9 cellular contexts compared by ENCODE assay signal in the genomic region with DNA sequence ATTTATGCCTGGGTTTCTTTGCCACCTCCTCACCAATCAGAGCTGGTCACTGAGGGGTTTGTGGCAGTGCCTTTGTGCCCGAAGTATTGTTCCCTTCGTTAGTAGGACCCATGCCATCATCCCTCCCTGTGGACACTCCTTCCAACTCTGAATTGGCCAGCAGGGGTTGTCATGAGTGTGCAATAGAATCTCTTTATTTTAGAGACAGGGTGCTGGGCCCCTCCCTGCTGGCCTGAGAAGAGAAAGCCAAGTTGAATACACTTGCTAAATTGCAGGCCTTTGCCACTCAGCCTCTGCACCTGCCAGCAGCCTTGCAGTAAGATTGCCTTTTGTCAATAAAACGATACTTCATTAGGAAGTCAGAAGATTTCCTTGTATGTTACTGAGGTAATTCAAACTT. TPM values are rescaled to one million over a fixed set of nuclear protein-coding genes. Genes with fewer than 3 reads are reported as not detected.
DNase-seq lines count a peak whose midpoint lies in the region; ATAC-seq and TF ChIP-seq lines count a peak whose summit lies in the region.
"Had no signal": no experiment of that assay in that cellular context is flagged by ENCODE, and none has a peak within 500 bp of the region (broad histone marks: within the 10 kb centered on the region; RNA-seq: fewer than 3 reads in every experiment).

No MANE protein-coding gene starts in this region.

- H3K27me3 Mint-ChIP-seq in CD14-positive monocyte (ENCODE audit: low read depth in 3 of 3): no peaks in the 10 kb centered on the region

- no peaks in the 10 kb centered on the region for H3F3A ChIP-seq in MM.1S (ENCODE audit: insufficient read depth, low read length)

- no peak overlapping the region for H3K14ac ChIP-seq in mesenchymal stem cell (ENCODE audit: low read length in 2 of 2)

- no peak overlapping the region for H3K27ac Mint-ChIP-seq in CD14-positive monocyte

- no peak overlapping the region for H2BK5ac ChIP-seq in mesenchymal stem cell (ENCODE audit: low read depth, low read length, poor library complexity, severe bottlenecking)

- ATAC-seq in GM18907 (IDR thresholded peaks at IDR 0.05; ENCODE audit: unreplicated experiment) (no peak), HG03354 (IDR thresholded peaks at IDR 0.05; ENCODE audit: poor library complexity, severe bottlenecking, unreplicated experiment) (no peak)

- H2BK120ac ChIP-seq in mesenchymal stem cell (ENCODE audit: low read depth, low read length): no peak overlapping the region

- no peaks in the 10 kb centered on the region for H3K4me1 ChIP-seq in BE2C
- no peaks in the 10 kb centered on the region for H3K4me1 ChIP-seq in MM.1S (ENCODE audit: low read length)
- peaks cover 1% of the 10 kb centered on the region for H3K4me1 ChIP-seq in mesenchymal stem cell (ENCODE audit: control insufficient read depth, insufficient read depth, low read depth, low read length)

- H2AFZ ChIP-seq in MM.1S (ENCODE audit: low read length): no peak overlapping the region
- H2AFZ ChIP-seq in mesenchymal stem cell (ENCODE audit: low read depth, low read length): no peak overlapping the region

- no peak overlapping the region for H3K4me3 ChIP-seq in BE2C (ENCODE audit: low read depth, low read length)
- no peak overlapping the region for H3K4me3 ChIP-seq in MM.1S (ENCODE audit: low read length)
- no peak overlapping the region for H3K4me3 ChIP-seq in brain microvascular endothelial cell (ENCODE audit: low read depth, low read length)
- H3K4me3 ChIP-seq in mesenchymal stem cell (ENCODE audit: insufficient read depth in 1 of 2, low read depth in 1 of 2, low read length in 2 of 2): no peak overlapping the region

- H3K27ac ChIP-seq in MM.1S (ENCODE audit: low read length): no peak overlapping the region
- no peak overlapping the region for H3K27ac ChIP-seq in brain microvascular endothelial cell
- no peak overlapping the region for H3K27ac ChIP-seq in mesenchymal stem cell (ENCODE audit: low read length, poor library complexity, severe bottlenecking)

- H3K36me3 ChIP-seq in BE2C: peaks cover 11% of the 10 kb centered on the region; the same call in 1 of the 2 replicates
- H3K36me3 ChIP-seq in MM.1S (replicated peaks; ENCODE audit: insufficient read depth, low read length): no peaks in the 10 kb centered on the region
- H3K36me3 ChIP-seq in brain microvascular endothelial cell (replicated peaks): peaks cover 13% of the 10 kb centered on the region
- H3K36me3 ChIP-seq in mesenchymal stem cell (ENCODE audit: control insufficient read depth in 1 of 2, insufficient read depth in 2 of 2, low read depth in 1 of 2, low read length in 2 of 2): peaks cover 25 to 59% of the 10 kb centered on the region in 2 experiments

- 90% methylated on average over 2 of the region's 3 CpGs for WGBS in mesenchymal stem cell

- no peaks in the 10 kb centered on the region for H3K9me3 ChIP-seq in BE2C
- H3K9me3 ChIP-seq in MM.1S (replicated peaks; ENCODE audit: insufficient read depth, low read length): no peaks in the 10 kb centered on the region
- H3K9me3 ChIP-seq in mesenchymal stem cell (ENCODE audit: control insufficient read depth, low read length): no peaks in the 10 kb centered on the region

- no peak overlapping the region for H3K23ac ChIP-seq in mesenchymal stem cell (ENCODE audit: low read length in 2 of 2)

- no peak overlapping the region for H3K18ac ChIP-seq in mesenchymal stem cell (ENCODE audit: low read depth in 1 of 2, low read length in 2 of 2)

- no peak overlapping the region for H2BK12ac ChIP-seq in mesenchymal stem cell (ENCODE audit: low read length in 2 of 2)

- in situ Hi-C loops in brain microvascular endothelial cell (cut with HindIII; ENCODE audit: low pct_ligation_motif_present, low sequenced_read_pairs): no loop called here

- H3K79me1 ChIP-seq in mesenchymal stem cell (replicated peaks; ENCODE audit: low read length, poor library complexity, severe bottlenecking): no peaks in the 10 kb centered on the region

- H3K9ac ChIP-seq in MM.1S (ENCODE audit: low read length) (no peak overlapping the region), mesenchymal stem cell (ENCODE audit: low read length) (no peak overlapping the region)

- DNase-seq in BE2C (no peak), MM.1S (peak; percentile 18), brain microvascular endothelial cell (no peak), mesenchymal stem cell (no peak), CD14-positive monocyte (ENCODE audit: low spot score) (no peak), NCI-H1694 treated with DMSO at 0.1 percent for 48 hours (lab: John Stamatoyannopoulos, UW) (no peak)
- DNase-seq: NCI-H1694 had no signal

- H2AK5ac ChIP-seq in mesenchymal stem cell (ENCODE audit: low read length, severe bottlenecking): peak overlapping the region; percentile 72

- H4K91ac ChIP-seq in mesenchymal stem cell (ENCODE audit: low read length): peak overlapping the region; percentile 13

- H3K27me3 ChIP-seq in BE2C (no peaks in the 10 kb centered on the region), MM.1S (replicated peaks; ENCODE audit: insufficient read depth, low read length) (no peaks in the 10 kb centered on the region), brain microvascular endothelial cell (replicated peaks) (no peaks in the 10 kb centered on the region), mesenchymal stem cell (ENCODE audit: control insufficient read depth in 1 of 2, insufficient read depth in 1 of 2, low read length in 2 of 2) (no peaks in the 10 kb centered on the region)

- no peaks in the 10 kb centered on the region for H3K9me3 Mint-ChIP-seq in CD14-positive monocyte

- H3K4me3 Mint-ChIP-seq in CD14-positive monocyte: no peak overlapping the region

- no peaks in the 10 kb centered on the region for H3K4me1 Mint-ChIP-seq in CD14-positive monocyte

- H3K4ac ChIP-seq in mesenchymal stem cell (ENCODE audit: low read depth in 1 of 2, low read length in 2 of 2): no peak overlapping the region

- peaks cover 74 to 84% of the 10 kb centered on the region in 2 donors for H3K36me3 Mint-ChIP-seq in CD14-positive monocyte

- H3K9me2 ChIP-seq in MM.1S (replicated peaks; ENCODE audit: insufficient read depth, low read length): no peaks in the 10 kb centered on the region

- H3K79me2 ChIP-seq in MM.1S (ENCODE audit: low read length): no peaks in the 10 kb centered on the region

- H4K8ac ChIP-seq in mesenchymal stem cell (ENCODE audit: low read length): no peak overlapping the region

- peak; percentile 29; the same call in 1 of the 2 replicates for TF ChIP-seq CTCF in BE2C (IDR thresholded peaks at IDR 0.05; ENCODE audit: low read depth, low read length)
- peak; percentile 12 for TF ChIP-seq CTCF in MM.1S (IDR thresholded peaks at IDR 0.05; ENCODE audit: low read length)
- TF ChIP-seq CTCF in brain microvascular endothelial cell (IDR thresholded peaks at IDR 0.05; ENCODE audit: low read depth, low read length, missing control alignments): peak; percentile 53
- no peak for TF ChIP-seq CTCF in CD14-positive monocyte (IDR thresholded peaks at IDR 0.05)

- H2BK15ac ChIP-seq in mesenchymal stem cell (ENCODE audit: low read depth, poor library complexity, severe bottlenecking): no peak overlapping the region

- no peak overlapping the region for H3K4me2 ChIP-seq in MM.1S (ENCODE audit: low read depth, low read length)
- H3K4me2 ChIP-seq in mesenchymal stem cell (ENCODE audit: low read length, poor library complexity, severe bottlenecking): no peak overlapping the region

- no peaks in the 10 kb centered on the region for H4K20me1 ChIP-seq in MM.1S (ENCODE audit: insufficient read depth, low read length)

- intact Hi-C loops in CD14-positive monocyte (cut with micrococcal nuclease): no loop called here

RNA-seq across cellular contexts. Expression of a gene that starts 40.7 kb away (rescaled TPM):
- polyA plus RNA-seq in BE2C (2012; ENCODE audit: insufficient read depth, insufficient read length, low read depth): 0.19 TPM
- not detected for polyA plus RNA-seq in mesenchymal stem cell (2013, experiment 1 of 2)
- polyA plus RNA-seq in mesenchymal stem cell (2013, experiment 2 of 2): not detected
- polyA plus RNA-seq in CD14-positive monocyte: not detected
